Comparison of ENCODE assay signal across 26 cellular contexts in genomic region chr12:12210416-12210815, GRCh38.
"Had no signal": no experiment of that assay in that cellular context is flagged by ENCODE, and none has a peak within 500 bp of the region (broad histone marks: within the 10 kb centered on the region; RNA-seq: fewer than 3 reads in every experiment).

No MANE protein-coding gene starts in this region.

- H3K4me3 Mint-ChIP-seq: activated B cell treated with CpG ODN at 0.5 μM for 24 hours; activated CD4-positive, alpha-beta memory T cell treated with anti-CD3 and anti-CD28 coated beads for 36 hours; activated naive CD8-positive, alpha-beta T cell treated with anti-CD3 and anti-CD28 coated beads for 36 hours had no signal

- H3K27ac Mint-ChIP-seq: activated B cell treated with CpG ODN at 0.5 μM for 24 hours; activated CD4-positive, alpha-beta memory T cell treated with anti-CD3 and anti-CD28 coated beads for 36 hours; activated naive CD8-positive, alpha-beta T cell treated with anti-CD3 and anti-CD28 coated beads for 36 hours; T-cell had no signal

- DNase-seq: activated B cell treated with CpG ODN at 0.5 μM for 24 hours; activated CD4-positive, alpha-beta T cell treated with anti-CD3 and anti-CD28 coated beads for 4 hours; activated CD4-positive, alpha-beta T cell treated with anti-CD3 and anti-CD28 coated beads, Interleukin-2, amount 50 U/mL, for 1 hour; activated CD4-positive, CD25-positive, alpha-beta regulatory T cell treated with anti-CD3 and anti-CD28 coated beads, Interleukin-2, amount 50 U/mL, for 72 hours; activated CD8-positive, alpha-beta memory T cell treated with anti-CD3 and anti-CD28 coated beads, Interleukin-2, amount 50 U/mL, for 4 hours; activated effector memory CD4-positive, alpha-beta T cell treated with anti-CD3 and anti-CD28 coated beads, Interleukin-2, amount 50 U/mL, for 16 hours; activated naive CD4-positive, alpha-beta T cell; activated naive CD4-positive, alpha-beta T cell treated with anti-CD3 and anti-CD28 coated beads, Interleukin-2, amount 50 U/mL, for 16 hours; activated T-cell treated with anti-CD3 and anti-CD28 coated beads for 4 hours; amniotic stem cell; aorta; brain microvascular endothelial cell; NCI-H1105; NCI-H1417 treated with DMSO at 0.1 percent for 48 hours; NCI-H187 treated with DMSO at 0.1 percent for 48 hours; NCI-H2081; NCI-H510A; NCI-H526; NCI-H748 treated with DMSO at 0.1 percent for 48 hours; PC-9; SIG-M5 had no signal

- H3K27me3 Mint-ChIP-seq: activated B cell treated with CpG ODN at 0.5 μM for 24 hours; activated naive CD8-positive, alpha-beta T cell treated with anti-CD3 and anti-CD28 coated beads for 36 hours; T-cell had no signal

- H3K36me3 Mint-ChIP-seq: activated CD4-positive, alpha-beta memory T cell treated with anti-CD3 and anti-CD28 coated beads for 36 hours; T-cell had no signal

- H3K9me3 Mint-ChIP-seq: activated B cell treated with CpG ODN at 0.5 μM for 24 hours; activated CD4-positive, alpha-beta memory T cell treated with anti-CD3 and anti-CD28 coated beads for 36 hours; activated naive CD8-positive, alpha-beta T cell treated with anti-CD3 and anti-CD28 coated beads for 36 hours; T-cell had no signal

- H3K4me1 Mint-ChIP-seq: activated B cell treated with CpG ODN at 0.5 μM for 24 hours had no signal

- ATAC-seq: Right ventricle myocardium inferior, SK-N-SH treated with all-trans-retinoic acid at 6 μM for 48 hours had no signal
